7 cellular contexts compared by ENCODE assay signal in the genomic region with DNA sequence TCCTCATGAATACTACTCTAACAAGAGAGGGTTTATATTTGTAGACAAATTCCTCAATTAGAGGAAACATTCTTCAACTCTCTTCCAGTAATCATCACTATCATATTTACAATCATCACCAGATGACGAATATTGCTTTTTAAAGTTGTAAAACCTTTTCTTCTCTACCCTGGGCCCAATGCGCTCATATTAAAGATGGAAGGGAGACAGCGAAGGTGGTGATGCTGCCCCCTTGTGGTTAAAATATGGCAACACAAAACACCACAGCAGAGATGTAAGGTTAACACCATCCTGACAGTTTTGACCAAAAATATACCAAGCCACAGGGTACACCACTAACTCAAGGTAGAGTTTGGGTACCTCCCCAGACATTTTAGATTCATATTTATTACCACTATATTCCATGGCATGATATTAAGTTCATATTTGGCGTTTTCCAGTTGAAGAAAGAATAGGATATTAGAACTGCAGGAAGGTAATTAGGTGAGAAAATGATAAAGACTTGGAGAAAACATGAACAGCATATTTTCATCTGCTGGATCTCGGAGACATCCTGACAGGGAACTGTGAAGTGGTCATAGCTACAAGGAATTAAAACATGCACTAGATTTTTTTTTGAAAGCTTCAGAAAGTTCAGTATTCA.
A peak's percentile ranks its signal among the peaks of the same experiment; 100 is the strongest.
DNase-seq lines count a peak whose midpoint lies in the region; ATAC-seq, FAIRE-seq and TF ChIP-seq lines count a peak whose summit lies in the region.

No MANE protein-coding gene starts in this region.

- WGBS in right cardiac atrium = 27% methylated on average over 5 of the region's 5 CpGs

- H3K4me3 ChIP-seq in right cardiac atrium (ENCODE audit: low read length) = no peak overlapping the region

- no peaks in the 10 kb centered on the region for H3K9me3 ChIP-seq in right cardiac atrium (ENCODE audit: control insufficient read depth, low read length)

- no peak for DNase-seq in D721Med (ENCODE audit: insufficient read length, low spot score)
- DNase-seq in GM20000 (ENCODE audit: low spot score) = peak; percentile 8
- DNase-seq in NCI-H748 treated with DMSO at 0.1 percent for 48 hours (lab: John Stamatoyannopoulos, UW) = peak; percentile 0
- peak; percentile 33 for DNase-seq in activated naive CD4-positive, alpha-beta T cell treated with Interleukin-2 at 50 U/mL for 16 hours
- no peak for DNase-seq in right cardiac atrium
- DNase-seq in stimulated activated CD4-positive, alpha-beta T cell treated with anti-CD3 and anti-CD28 coated beads, Interleukin-2, amount 100 ng/mL, for 24 hours = peak; percentile 18 to 23
- DNase-seq in DMS79 treated with DMSO at 0.1 percent for 48 hours (lab: John Stamatoyannopoulos, UW) = no peak

- peak; percentile 41 to 62 for ATAC-seq in right cardiac atrium

- no peaks in the 10 kb centered on the region for H3K4me1 ChIP-seq in right cardiac atrium (ENCODE audit: control insufficient read depth, insufficient read depth, low read length)

- intact Hi-C loops in right cardiac atrium (cut with DNase I) = loop anchor here in 2 of 4 donors (5.0 to 10.0 kb wide), 2 partner anchors 129 to 131 kb away; no protein-coding TSS in a partner anchor

- no peak overlapping the region for H3K27ac ChIP-seq in right cardiac atrium (ENCODE audit: low read length)

- H3K27me3 ChIP-seq in right cardiac atrium (ENCODE audit: control insufficient read depth, insufficient read depth) = no peaks in the 10 kb centered on the region

- no peak for FAIRE-seq in D721Med (lab: Jason Lieb, UNC)

- TF ChIP-seq CTCF in D721Med (IDR thresholded peaks at IDR 0.05; ENCODE audit: insufficient read depth, missing control alignments) (peak; percentile 59), GM20000 (IDR thresholded peaks at IDR 0.05; ENCODE audit: extremely low read depth, missing control alignments) (no peak)

Comparison
In these comparisons a context has a peak if more than half of its experiments do, and no peak if none do; other contexts are left out.
1. DNase-seq: peak in GM20000 (single experiment), NCI-H748 treated with DMSO at 0.1 percent for 48 hours (single experiment), activated naive CD4-positive, alpha-beta T cell treated with Interleukin-2 at 50 U/mL for 16 hours (single experiment) and stimulated activated CD4-positive, alpha-beta T cell treated with anti-CD3 and anti-CD28 coated beads, Interleukin-2, amount 100 ng/mL, for 24 hours (2 of 2); none in D721Med (single experiment), right cardiac atrium (0 of 3) and DMS79 treated with DMSO at 0.1 percent for 48 hours (single experiment).